ENCODE assay signal across 1 cellular context in the genomic region with DNA sequence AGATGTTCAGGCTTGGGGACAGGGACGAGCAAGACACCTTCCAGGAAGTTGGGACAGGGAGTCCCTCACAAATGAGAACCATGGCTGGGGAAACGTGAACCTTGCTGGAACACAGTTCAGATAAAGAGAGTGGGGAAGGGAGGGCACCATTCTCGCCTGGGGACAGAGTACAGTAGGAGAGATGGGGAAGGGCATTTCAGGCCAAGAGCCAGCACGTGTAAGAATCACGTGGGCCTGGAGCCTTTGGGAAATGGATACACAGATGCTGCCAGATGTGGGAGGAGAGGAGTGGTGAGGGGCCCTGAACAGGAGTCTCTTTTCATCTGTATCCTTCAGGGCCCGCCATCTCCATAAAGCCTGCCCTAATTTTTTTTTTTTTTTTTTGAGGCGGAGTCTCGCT.
A peak's percentile ranks its signal among the peaks of the same experiment; 100 is the strongest.
TF ChIP-seq lines count a peak whose summit lies in the region.

No MANE protein-coding gene starts in this region.

TF ChIP-seq in K562, 482 proteins besides CTCF, POLR2A, EP300 and RAD21:
- TF ChIP-seq BHLHE40 (IDR thresholded peaks at IDR 0.05; ENCODE audit: low read length) (peak; percentile 65), L3MBTL2 (IDR thresholded peaks at IDR 0.05) (0 out of 2 replicates have a peak, but pooled peaks have one; percentile 24), ZC3H4 (CRISPR knock-in tag; IDR thresholded peaks at IDR 0.05; ENCODE audit: borderline replicate concordance) (no peak), RAD51 (IDR thresholded peaks at IDR 0.05; ENCODE audit: borderline replicate concordance, low read depth) (peak; percentile 50; the same call in 1 of the 2 replicates)
- TF ChIP-seq, protein P1, sequence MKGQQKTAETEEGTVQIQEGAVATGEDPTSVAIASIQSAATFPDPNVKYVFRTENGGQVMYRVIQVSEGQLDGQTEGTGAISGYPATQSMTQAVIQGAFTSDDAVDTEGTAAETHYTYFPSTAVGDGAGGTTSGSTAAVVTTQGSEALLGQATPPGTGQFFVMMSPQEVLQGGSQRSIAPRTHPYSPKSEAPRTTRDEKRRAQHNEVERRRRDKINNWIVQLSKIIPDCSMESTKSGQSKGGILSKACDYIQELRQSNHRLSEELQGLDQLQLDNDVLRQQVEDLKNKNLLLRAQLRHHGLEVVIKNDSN (CRISPR knock-in tag; IDR thresholded peaks at IDR 0.05) = peak; percentile 63
